In the genomic region with DNA sequence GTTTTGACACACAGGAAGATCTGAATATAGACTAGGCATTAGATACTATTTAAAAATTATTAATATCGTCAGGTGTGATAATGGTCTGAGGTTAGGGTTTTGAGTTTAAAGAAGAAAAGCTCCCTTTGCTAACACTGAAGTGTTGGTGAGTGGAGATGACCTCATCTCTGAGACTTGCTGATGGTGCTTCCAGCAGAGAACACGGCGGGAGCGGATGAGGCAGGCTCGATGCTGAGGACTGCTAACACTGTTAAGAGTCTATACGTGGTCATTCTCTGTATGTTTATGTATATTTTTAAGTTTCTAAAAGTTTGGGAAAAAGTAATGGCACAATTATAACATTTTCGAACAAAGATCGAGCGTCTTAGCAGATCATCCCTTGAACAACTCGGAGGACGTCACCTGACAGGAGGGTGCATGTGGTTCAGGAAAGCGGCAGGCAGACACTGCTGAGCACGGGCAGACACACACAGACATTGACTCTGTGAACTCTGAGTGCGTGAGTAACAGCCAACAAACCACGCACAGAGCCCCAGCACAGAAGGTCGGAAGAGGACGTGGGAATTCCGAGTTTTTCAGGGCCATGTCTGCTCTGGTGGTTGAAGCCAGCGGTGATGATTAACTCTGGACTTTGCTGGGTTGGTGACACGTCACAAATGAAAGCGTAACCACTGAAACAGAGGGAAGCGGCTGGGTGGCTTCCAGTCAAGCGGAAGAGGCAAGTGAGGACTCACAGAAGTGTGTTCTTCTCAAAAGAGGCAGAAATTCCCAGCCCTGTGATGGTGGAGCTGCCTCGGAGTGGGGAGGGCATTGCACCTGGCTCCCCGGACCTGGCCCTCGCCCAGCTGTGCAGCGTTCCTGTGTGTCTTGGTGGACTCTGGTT, we compare ENCODE assay signal across 17 cellular contexts.
DNase-seq lines count a peak whose midpoint lies in the region; ATAC-seq lines count a peak whose summit lies in the region.
"Had no signal": no experiment of that assay in that cellular context is flagged by ENCODE, and none has a peak within 500 bp of the region (broad histone marks: within the 10 kb centered on the region; RNA-seq: fewer than 3 reads in every experiment).

No MANE protein-coding gene starts in this region.

- no peaks in the 10 kb centered on the region for H3K27me3 ChIP-seq in MG63
- H3K27me3 ChIP-seq in endocrine pancreas (ENCODE audit: control insufficient read depth, insufficient read depth, low read length), result no peaks in the 10 kb centered on the region

- peak overlapping the region; percentile 14 for H3K4me3 ChIP-seq in MG63
- peak overlapping the region; percentile 6 for H3K4me3 ChIP-seq in endocrine pancreas (ENCODE audit: control insufficient read depth, insufficient read depth, low read length)
- H3K4me3 ChIP-seq: prostate gland had no signal

- H3K36me3 ChIP-seq in MG63 (peaks cover under 1% of the 10 kb centered on the region; the same call in 1 of the 2 replicates), endocrine pancreas (ENCODE audit: control insufficient read depth, insufficient read depth, low read length) (no peaks in the 10 kb centered on the region)
- H3K36me3 ChIP-seq: prostate gland had no signal

- peaks cover 15% of the 10 kb centered on the region for H3K4me1 ChIP-seq in endocrine pancreas (ENCODE audit: control insufficient read depth, insufficient read depth, low read length)
- H3K4me1 ChIP-seq: prostate gland had no signal

- H3K9ac ChIP-seq in endocrine pancreas (ENCODE audit: control insufficient read depth, insufficient read depth, low read length), result no peak overlapping the region

- ATAC-seq in GM18909 (IDR thresholded peaks at IDR 0.05; ENCODE audit: poor library complexity, unreplicated experiment) (no peak), Right ventricle myocardium inferior (no peak)

- DNase-seq in A172 (ENCODE audit: low spot score), result peak; percentile 7
- DNase-seq in MG63, result peak; percentile 68
- peak; percentile 58 for DNase-seq in myocyte (ENCODE audit: low read depth)
- DNase-seq in NCI-H1694 (lab: John Stamatoyannopoulos, UW), result no peak
- DNase-seq in Right ventricle myocardium inferior (ENCODE audit: missing footprints), result no peak
- DNase-seq in NCI-H82 (lab: John Stamatoyannopoulos, UW), result no peak
- DNase-seq: 8988T; activated CD4-positive, CD25-positive, alpha-beta regulatory T cell treated with anti-CD3 and anti-CD28 coated beads, Interleukin-2, amount 50 U/mL, for 72 hours; activated naive CD4-positive, alpha-beta T cell; CD4-positive, CD25-positive, alpha-beta regulatory T cell; central memory CD4-positive, alpha-beta T cell; EL; Kasumi-1; NCI-H2029 treated with DMSO at 0.1 percent for 48 hours had no signal

- intact Hi-C loops in Right ventricle myocardium inferior (cut with DNase I), result no loop called here

- no peaks in the 10 kb centered on the region for H3K9me3 ChIP-seq in MG63
- no peaks in the 10 kb centered on the region for H3K9me3 ChIP-seq in endocrine pancreas (ENCODE audit: control insufficient read depth, low read length)
- H3K9me3 ChIP-seq: prostate gland had no signal

Comparison
In these comparisons a context has a peak if more than half of its experiments do, and no peak if none do; other contexts are left out.
1. DNase-seq: peak in A172 (single experiment), MG63 (single experiment) and myocyte (single experiment); none in NCI-H1694 (single experiment), Right ventricle myocardium inferior (single experiment) and NCI-H82 (single experiment).